19 cellular contexts compared by ENCODE assay signal in the genomic region with DNA sequence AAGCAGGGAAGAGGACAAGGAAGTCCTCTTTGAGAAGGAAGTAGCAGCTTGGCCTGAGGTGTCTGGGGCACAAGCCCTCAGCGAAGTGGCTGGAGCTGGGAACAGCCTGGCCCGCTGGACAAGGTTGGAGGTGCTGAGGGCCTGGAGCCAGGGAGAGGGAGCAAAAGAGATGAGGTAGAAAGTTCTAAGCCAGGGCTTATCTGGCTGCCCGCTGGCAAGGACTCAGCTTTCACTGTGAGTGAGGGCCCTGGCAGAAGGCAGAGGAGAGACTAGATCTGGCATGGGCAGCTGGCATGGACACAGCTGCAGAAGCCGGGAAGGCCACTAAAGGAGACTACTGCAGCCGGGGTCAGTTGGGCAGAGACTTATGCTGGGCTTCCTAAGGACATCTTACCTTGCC. TPM values are rescaled to one million over a fixed set of nuclear protein-coding genes. Genes with fewer than 3 reads are reported as not detected.
A peak's percentile ranks its signal among the peaks of the same experiment; 100 is the strongest.
DNase-seq lines count a peak whose midpoint lies in the region; ATAC-seq, FAIRE-seq and TF ChIP-seq lines count a peak whose summit lies in the region.
"Had no signal": no experiment of that assay in that cellular context is flagged by ENCODE, and none has a peak within 500 bp of the region (broad histone marks: within the 10 kb centered on the region; RNA-seq: fewer than 3 reads in every experiment).

No MANE protein-coding gene starts in this region.

- no peak for DNase-seq in activated CD4-positive, alpha-beta memory T cell treated with anti-CD3 and anti-CD28 coated beads for 36 hours
- no peak for DNase-seq in activated CD4-positive, alpha-beta memory T cell treated with anti-CD3 and anti-CD28 coated beads, Interleukin-2, amount 10 ng/mL, durations not matched to agents 7 days and 5 days
- DNase-seq in kidney, result peak; percentile 37
- peak; percentile 20 to 73 for DNase-seq in gastrocnemius medialis
- DNase-seq in frontal cortex (ENCODE audit: low spot score in 2 of 2), result no peak
- DNase-seq: activated CD4-positive, CD25-positive, alpha-beta regulatory T cell; mammary epithelial cell; NCI-H2081 treated with DMSO at 0.1 percent for 48 hours; NCI-H526 treated with DMSO at 0.1 percent for 48 hours; small intestine; T-cell had no signal

- no peak overlapping the region for H3K27ac ChIP-seq in kidney (ENCODE audit: low read depth in 2 of 2, low read length in 2 of 2)
- peak overlapping the region in 3 of 4 donors; percentile 45 to 74 (median 54) for H3K27ac ChIP-seq in gastrocnemius medialis

- H3K27me3 ChIP-seq in gastrocnemius medialis, result no peaks in the 10 kb centered on the region

- no peak overlapping the region for H3K4me3 ChIP-seq in kidney (ENCODE audit: low read length in 2 of 2)
- no peak overlapping the region for H3K4me3 ChIP-seq in gastrocnemius medialis

- no peaks in the 10 kb centered on the region for H3K36me3 Mint-ChIP-seq in activated CD4-positive, alpha-beta memory T cell treated with anti-CD3 and anti-CD28 coated beads for 36 hours
- H3K36me3 Mint-ChIP-seq in activated CD4-positive, alpha-beta memory T cell treated with anti-CD3 and anti-CD28 coated beads, Interleukin-2, amount 10 ng/mL, durations not matched to agents 7 days and 5 days (ENCODE audit: low read depth), result no peaks in the 10 kb centered on the region
- H3K36me3 Mint-ChIP-seq in activated T-helper 17 cell treated with anti-CD3 and anti-CD28 coated beads, Interleukin-2, amount 50 U/mL, for 72 hours (ENCODE audit: low read depth), result no peaks in the 10 kb centered on the region
- H3K36me3 Mint-ChIP-seq: CD8-positive, alpha-beta memory T cell; stimulated activated effector memory CD8-positive, alpha-beta T cell treated with anti-CD3 and anti-CD28 coated beads, Interleukin-12 subunit alpha, Interleukin-12 subunit beta, amount 100 ng/mL, for 72 hours; T-cell had no signal

- no peaks in the 10 kb centered on the region for H3K9me3 ChIP-seq in kidney (ENCODE audit: control insufficient read depth in 1 of 2, low read length in 2 of 2)
- no peaks in the 10 kb centered on the region for H3K9me3 ChIP-seq in gastrocnemius medialis

- POLR2A ChIA-PET in activated CD4-positive, alpha-beta memory T cell treated with anti-CD3 and anti-CD28 coated beads for 36 hours (lab: Charles Lee), result no interaction called here
- POLR2A ChIA-PET in activated CD4-positive, alpha-beta memory T cell treated with anti-CD3 and anti-CD28 coated beads, Interleukin-2, amount 10 ng/mL, durations not matched to agents 7 days and 5 days (lab: Charles Lee), result no interaction called here

- FAIRE-seq in kidney (lab: Jason Lieb, UNC) (no peak), frontal cortex (lab: Jason Lieb, UNC) (no peak)
- FAIRE-seq: A204.1, RCC 7860, small intestine had no signal

- H3K9ac ChIP-seq in kidney (ENCODE audit: low read length in 2 of 2), result no peak overlapping the region

- no peak for TF ChIP-seq CTCF in kidney (IDR thresholded peaks at IDR 0.05; ENCODE audit: borderline replicate concordance, extremely low read depth, insufficient read depth)
- no peak for TF ChIP-seq CTCF in gastrocnemius medialis (IDR thresholded peaks at IDR 0.05 in 4 of 5, conservative IDR thresholded peaks at IDR 0.05 in 1 of 5)

- no peak overlapping the region for H3K4me3 Mint-ChIP-seq in activated CD4-positive, alpha-beta memory T cell treated with anti-CD3 and anti-CD28 coated beads for 36 hours
- H3K4me3 Mint-ChIP-seq in activated CD4-positive, alpha-beta memory T cell treated with anti-CD3 and anti-CD28 coated beads, Interleukin-2, amount 10 ng/mL, durations not matched to agents 7 days and 5 days, result no peak overlapping the region
- no peak overlapping the region for H3K4me3 Mint-ChIP-seq in activated T-helper 17 cell treated with anti-CD3 and anti-CD28 coated beads, Interleukin-2, amount 50 U/mL, for 72 hours
- H3K4me3 Mint-ChIP-seq: CD8-positive, alpha-beta memory T cell; central memory CD8-positive, alpha-beta T cell; stimulated activated effector memory CD8-positive, alpha-beta T cell treated with anti-CD3 and anti-CD28 coated beads, Interleukin-12 subunit alpha, Interleukin-12 subunit beta, amount 100 ng/mL, for 72 hours; T-cell had no signal

- no peaks in the 10 kb centered on the region for H3K9me3 Mint-ChIP-seq in activated CD4-positive, alpha-beta memory T cell treated with anti-CD3 and anti-CD28 coated beads for 36 hours
- no peaks in the 10 kb centered on the region for H3K9me3 Mint-ChIP-seq in activated CD4-positive, alpha-beta memory T cell treated with anti-CD3 and anti-CD28 coated beads, Interleukin-2, amount 10 ng/mL, durations not matched to agents 7 days and 5 days
- H3K9me3 Mint-ChIP-seq in activated T-helper 17 cell treated with anti-CD3 and anti-CD28 coated beads, Interleukin-2, amount 50 U/mL, for 72 hours, result no peaks in the 10 kb centered on the region
- H3K9me3 Mint-ChIP-seq: CD8-positive, alpha-beta memory T cell; central memory CD8-positive, alpha-beta T cell; stimulated activated effector memory CD8-positive, alpha-beta T cell treated with anti-CD3 and anti-CD28 coated beads, Interleukin-12 subunit alpha, Interleukin-12 subunit beta, amount 100 ng/mL, for 72 hours; T-cell had no signal

- in situ Hi-C loops in gastrocnemius medialis (cut with MboI; ENCODE audit: low sequenced_read_pairs in 4 of 4), result no loop called here

- H3K27me3 Mint-ChIP-seq in activated CD4-positive, alpha-beta memory T cell treated with anti-CD3 and anti-CD28 coated beads for 36 hours, result no peaks in the 10 kb centered on the region
- no peaks in the 10 kb centered on the region for H3K27me3 Mint-ChIP-seq in activated CD4-positive, alpha-beta memory T cell treated with anti-CD3 and anti-CD28 coated beads, Interleukin-2, amount 10 ng/mL, durations not matched to agents 7 days and 5 days
- H3K27me3 Mint-ChIP-seq in activated T-helper 17 cell treated with anti-CD3 and anti-CD28 coated beads, Interleukin-2, amount 50 U/mL, for 72 hours, result no peaks in the 10 kb centered on the region
- H3K27me3 Mint-ChIP-seq: central memory CD8-positive, alpha-beta T cell; T-cell had no signal

- H3K4me1 Mint-ChIP-seq in activated CD4-positive, alpha-beta memory T cell treated with anti-CD3 and anti-CD28 coated beads for 36 hours (ENCODE audit: low read depth), result peaks cover 10% of the 10 kb centered on the region
- H3K4me1 Mint-ChIP-seq in activated CD4-positive, alpha-beta memory T cell treated with anti-CD3 and anti-CD28 coated beads, Interleukin-2, amount 10 ng/mL, durations not matched to agents 7 days and 5 days, result no peaks in the 10 kb centered on the region
- peaks cover 7% of the 10 kb centered on the region for H3K4me1 Mint-ChIP-seq in activated T-helper 17 cell treated with anti-CD3 and anti-CD28 coated beads, Interleukin-2, amount 50 U/mL, for 72 hours

- intact Hi-C loops in activated CD4-positive, alpha-beta memory T cell treated with anti-CD3 and anti-CD28 coated beads for 36 hours (cut with micrococcal nuclease), result no loop called here
- intact Hi-C loops in kidney (cut with DNase I) (no loop called here), gastrocnemius medialis (cut with DNase I; ENCODE audit: low total_unique reads) (no loop called here)

- H3K36me3 ChIP-seq in kidney (ENCODE audit: control insufficient read depth in 1 of 2, insufficient read depth in 2 of 2, low read length in 2 of 2) (no peaks in the 10 kb centered on the region), gastrocnemius medialis (no peaks in the 10 kb centered on the region)

- no peak for TF ChIP-seq POLR2A in gastrocnemius medialis (IDR thresholded peaks at IDR 0.05)

- no peaks in the 10 kb centered on the region for H3K4me1 ChIP-seq in kidney (ENCODE audit: control insufficient read depth in 1 of 2, insufficient read depth in 1 of 2, low read depth in 1 of 2, low read length in 2 of 2)
- H3K4me1 ChIP-seq in gastrocnemius medialis, result peaks cover 3 to 24% of the 10 kb centered on the region in 2 donors

- H3K27ac Mint-ChIP-seq in activated CD4-positive, alpha-beta memory T cell treated with anti-CD3 and anti-CD28 coated beads for 36 hours, result peak overlapping the region; percentile 4
- no peak overlapping the region for H3K27ac Mint-ChIP-seq in activated CD4-positive, alpha-beta memory T cell treated with anti-CD3 and anti-CD28 coated beads, Interleukin-2, amount 10 ng/mL, durations not matched to agents 7 days and 5 days
- peak overlapping the region; percentile 23 for H3K27ac Mint-ChIP-seq in activated T-helper 17 cell treated with anti-CD3 and anti-CD28 coated beads, Interleukin-2, amount 50 U/mL, for 72 hours
- H3K27ac Mint-ChIP-seq: stimulated activated effector memory CD8-positive, alpha-beta T cell treated with anti-CD3 and anti-CD28 coated beads, Interleukin-12 subunit alpha, Interleukin-12 subunit beta, amount 100 ng/mL, for 72 hours had no signal

- CTCF ChIA-PET in activated CD4-positive, alpha-beta memory T cell treated with anti-CD3 and anti-CD28 coated beads for 36 hours (lab: Charles Lee), result no interaction called here
- CTCF ChIA-PET in activated CD4-positive, alpha-beta memory T cell treated with anti-CD3 and anti-CD28 coated beads, Interleukin-2, amount 10 ng/mL, durations not matched to agents 7 days and 5 days (lab: Charles Lee), result no interaction called here

- ATAC-seq in activated T-helper 17 cell treated with anti-CD3 and anti-CD28 coated beads, Interleukin-2, amount 50 U/mL, for 72 hours (replicated peaks), result no peak
- ATAC-seq in gastrocnemius medialis (peak; percentile 73 to 84), HG02759 (IDR thresholded peaks at IDR 0.05; ENCODE audit: unreplicated experiment) (no peak), GM21360 (IDR thresholded peaks at IDR 0.05; ENCODE audit: unreplicated experiment) (no peak)
- ATAC-seq: stimulated activated effector memory CD8-positive, alpha-beta T cell treated with anti-CD3 and anti-CD28 coated beads, Interleukin-12 subunit alpha, Interleukin-12 subunit beta, amount 100 ng/mL, for 72 hours; T-cell had no signal

RNA-seq across cellular contexts. Expression of a gene that starts 21.8 kb away (rescaled TPM):
- total RNA-seq in activated CD4-positive, alpha-beta memory T cell treated with anti-CD3 and anti-CD28 coated beads for 36 hours, result 10 to 100 TPM; 32.8 to 33.7 TPM
- total RNA-seq in activated CD4-positive, alpha-beta memory T cell treated with anti-CD3 and anti-CD28 coated beads, Interleukin-2, amount 10 ng/mL, durations not matched to agents 7 days and 5 days, result 10 to 100 TPM; 42.8 to 50.7 TPM
- total RNA-seq in activated T-helper 17 cell treated with anti-CD3 and anti-CD28 coated beads, Interleukin-2, amount 50 U/mL, for 72 hours, result 10 to 100 TPM; 29.6 to 37.9 TPM
- total RNA-seq in kidney (53.8 TPM), gastrocnemius medialis (10 to 100 TPM; 51.3 to 96.9 (median 75.4) TPM), frontal cortex (118 TPM)
- 25.0 TPM for polyA plus RNA-seq in kidney (ENCODE audit: insufficient read depth, low read depth, low replicate concordance)

Comparison
In these comparisons a context has a peak if more than half of its experiments do, and no peak if none do; other contexts are left out.
1. DNase-seq: peak in kidney (single experiment) and gastrocnemius medialis (2 of 2); none in activated CD4-positive, alpha-beta memory T cell treated with anti-CD3 and anti-CD28 coated beads for 36 hours (single experiment), activated CD4-positive, alpha-beta memory T cell treated with anti-CD3 and anti-CD28 coated beads, Interleukin-2, amount 10 ng/mL, durations not matched to agents 7 days and 5 days (single experiment) and frontal cortex (0 of 2).
2. ATAC-seq: peak in gastrocnemius medialis (2 of 2); none in activated T-helper 17 cell treated with anti-CD3 and anti-CD28 coated beads, Interleukin-2, amount 50 U/mL, for 72 hours (single experiment), HG02759 (single experiment) and GM21360 (single experiment).
3. H3K27ac ChIP-seq: peak in gastrocnemius medialis (3 of 4); none in kidney (0 of 2).